22 cellular contexts compared by ENCODE assay signal in genomic region chr17:65430209-65430833, GRCh38.
DNase-seq lines count a peak whose midpoint lies in the region; ATAC-seq, FAIRE-seq and TF ChIP-seq lines count a peak whose summit lies in the region.
"Had no signal": no experiment of that assay in that cellular context is flagged by ENCODE, and none has a peak within 500 bp of the region (broad histone marks: within the 10 kb centered on the region; RNA-seq: fewer than 3 reads in every experiment).

No MANE protein-coding gene starts in this region.

- POLR2A ChIA-PET in A549 (lab: Yijun Ruan, JAX), result no interaction called here
- POLR2A ChIA-PET in CD8-positive, alpha-beta T cell (lab: Charles Lee), result no interaction called here
- POLR2A ChIA-PET in naive thymus-derived CD4-positive, alpha-beta T cell (lab: Charles Lee), result no interaction called here

- TF ChIP-seq CTCF in A549 (IDR thresholded peaks at IDR 0.05) (no peak), BE2C (IDR thresholded peaks at IDR 0.05; ENCODE audit: low read depth, low read length) (no peak), foreskin keratinocyte (conservative IDR thresholded peaks at IDR 0.05) (no peak)
- TF ChIP-seq CTCF in CD8-positive, alpha-beta T cell (IDR thresholded peaks at IDR 0.05), result no peak

- peaks cover 6% of the 10 kb centered on the region for H3K9me3 Mint-ChIP-seq in CD8-positive, alpha-beta T cell
- H3K9me3 Mint-ChIP-seq in naive thymus-derived CD4-positive, alpha-beta T cell, result peaks cover 5 to 24% (median 11%) of the 10 kb centered on the region in 11 donors

- H3K27ac Mint-ChIP-seq in CD8-positive, alpha-beta T cell, result no peak overlapping the region
- peak overlapping the region in 5 of 9 donors; percentile 6 to 78 (median 59) for H3K27ac Mint-ChIP-seq in naive thymus-derived CD4-positive, alpha-beta T cell

- no peak for TF ChIP-seq RAD21 in A549 (conservative IDR thresholded peaks at IDR 0.05 in 1 of 2, IDR thresholded peaks at IDR 0.05 in 1 of 2)

- H3K4me2 ChIP-seq in A549, result no peak overlapping the region

- CTCF ChIA-PET in A549 (lab: Yijun Ruan, JAX), result interaction anchor here (0.9 to 1.0 kb wide), 2 partner anchors 11 kb away, joined by 3 read pairs; no protein-coding TSS in a partner anchor
- CTCF ChIA-PET in CD8-positive, alpha-beta T cell (lab: Charles Lee), result interaction anchor here (1.4 kb wide), 1 partner anchor 135 kb away, joined by 3 read pairs; no protein-coding TSS in a partner anchor
- CTCF ChIA-PET in naive thymus-derived CD4-positive, alpha-beta T cell (lab: Charles Lee), result interaction anchor here (1.0 kb wide), 1 partner anchor 363 kb away, joined by 3 read pairs; no protein-coding TSS in a partner anchor

- intact Hi-C loops in CD8-positive, alpha-beta T cell (cut with DNase I, micrococcal nuclease), result no loop called here
- intact Hi-C loops in naive thymus-derived CD4-positive, alpha-beta T cell (cut with micrococcal nuclease), result no loop called here

- H3K4me3 Mint-ChIP-seq in CD8-positive, alpha-beta T cell, result no peak overlapping the region
- H3K4me3 Mint-ChIP-seq in naive thymus-derived CD4-positive, alpha-beta T cell, result peak overlapping the region in 3 of 10 donors; percentile 2 to 51 (median 14)

- no peak overlapping the region for H3K4me3 ChIP-seq in A549
- H3K4me3 ChIP-seq in CD8-positive, alpha-beta T cell (ENCODE audit: low read depth, low read length), result no peak overlapping the region
- no peak overlapping the region for H3K4me3 ChIP-seq in naive thymus-derived CD4-positive, alpha-beta T cell (ENCODE audit: low read length)
- no peak overlapping the region for H3K4me3 ChIP-seq in BE2C (ENCODE audit: low read depth, low read length)
- H3K4me3 ChIP-seq: K562 had no signal

- FAIRE-seq in A549 (lab: Jason Lieb, UNC), result peak; percentile 18
- FAIRE-seq: GM18507, H54, K562 had no signal

- peaks cover 4% of the 10 kb centered on the region for H3K27me3 Mint-ChIP-seq in CD8-positive, alpha-beta T cell (ENCODE audit: low read depth)
- peaks cover 0 to 12% (median 0%) of the 10 kb centered on the region in 5 donors for H3K27me3 Mint-ChIP-seq in naive thymus-derived CD4-positive, alpha-beta T cell

- H3K27ac ChIP-seq in A549 (no peak overlapping the region), foreskin keratinocyte (no peak overlapping the region)
- H3K27ac ChIP-seq in CD8-positive, alpha-beta T cell (ENCODE audit: low read depth, low read length), result no peak overlapping the region
- no peak overlapping the region for H3K27ac ChIP-seq in naive thymus-derived CD4-positive, alpha-beta T cell (ENCODE audit: low read depth, low read length)
- H3K27ac ChIP-seq: C4-2B had no signal

- peaks cover 3% of the 10 kb centered on the region; the same call in 1 of the 3 replicates for H3K9me3 ChIP-seq in A549
- no peaks in the 10 kb centered on the region for H3K9me3 ChIP-seq in CD8-positive, alpha-beta T cell (ENCODE audit: low read length)
- H3K9me3 ChIP-seq in naive thymus-derived CD4-positive, alpha-beta T cell (ENCODE audit: control insufficient read depth in 2 of 3, low read length in 3 of 3), result peaks cover 0 to 7% (median 0%) of the 10 kb centered on the region in 3 experiments
- no peaks in the 10 kb centered on the region for H3K9me3 ChIP-seq in BE2C

- H3K27me3 ChIP-seq in CD8-positive, alpha-beta T cell (ENCODE audit: insufficient read depth, low read length), result no peaks in the 10 kb centered on the region
- H3K27me3 ChIP-seq in naive thymus-derived CD4-positive, alpha-beta T cell (ENCODE audit: control insufficient read depth in 2 of 2, insufficient read depth in 2 of 2, low read length in 2 of 2), result no peaks in the 10 kb centered on the region
- no peaks in the 10 kb centered on the region for H3K27me3 ChIP-seq in BE2C
- no peaks in the 10 kb centered on the region for H3K27me3 ChIP-seq in foreskin keratinocyte

- DNase-seq in A549 (ENCODE audit: low read depth in 1 of 2, low spot score in 1 of 2) (no peak), astrocyte of the hippocampus (ENCODE audit: low read depth, low spot score) (peak; percentile 34), BE2C (no peak), foreskin keratinocyte (no peak)
- peak in 1 of 7 experiments; percentile 7 for DNase-seq in CD8-positive, alpha-beta T cell
- peak in 7 of 9 donors; percentile 12 to 72 (median 54) for DNase-seq in naive thymus-derived CD4-positive, alpha-beta T cell
- DNase-seq: DMS153; Kasumi-1; NCI-H1105 treated with DMSO at 0.1 percent for 48 hours; NCI-H146; NCI-H2029; NCI-H446 treated with DMSO at 0.1 percent for 48 hours; NCI-H526; NCI-H82; NK-92 treated with Interleukin-12 subunit alpha and Interleukin-12 subunit beta, amount 100 ng/mL, for 24 hours; PC-3; SHP77 had no signal

- WGBS in A549 (ENCODE audit: missing lambda C conversion rate), result 37% methylated on average over 9 of the region's 9 CpGs

- TF ChIP-seq EP300 in A549 (IDR thresholded peaks at IDR 0.05), result no peak

- H3K36me3 Mint-ChIP-seq in CD8-positive, alpha-beta T cell, result no peaks in the 10 kb centered on the region
- H3K36me3 Mint-ChIP-seq in naive thymus-derived CD4-positive, alpha-beta T cell, result peaks cover 4 to 11% (median 7%) of the 10 kb centered on the region in 5 donors

- no peaks in the 10 kb centered on the region for H3K36me3 ChIP-seq in CD8-positive, alpha-beta T cell (ENCODE audit: insufficient read depth, low read length)
- no peaks in the 10 kb centered on the region for H3K36me3 ChIP-seq in naive thymus-derived CD4-positive, alpha-beta T cell (ENCODE audit: control insufficient read depth in 2 of 3, insufficient read depth in 3 of 3, low read length in 3 of 3)
- no peaks in the 10 kb centered on the region for H3K36me3 ChIP-seq in BE2C

- H3K4me1 Mint-ChIP-seq in CD8-positive, alpha-beta T cell (ENCODE audit: low read depth), result peaks cover 29% of the 10 kb centered on the region
- peaks cover 3 to 48% (median 36%) of the 10 kb centered on the region in 7 donors for H3K4me1 Mint-ChIP-seq in naive thymus-derived CD4-positive, alpha-beta T cell

- ATAC-seq in A549, result peak in 1 of 2 experiments; percentile 22; a peak in 1 of 6 replicates
- peak; percentile 79 for ATAC-seq in CD8-positive, alpha-beta T cell
- peak; percentile 77 for ATAC-seq in naive thymus-derived CD4-positive, alpha-beta T cell
- no peak for ATAC-seq in HG02642 (IDR thresholded peaks at IDR 0.05; ENCODE audit: poor library complexity, unreplicated experiment)
- no peak for ATAC-seq in foreskin keratinocyte
- ATAC-seq: K562, PC-3 had no signal

- H3K4me1 ChIP-seq in A549, result no peaks in the 10 kb centered on the region
- peaks cover 25% of the 10 kb centered on the region for H3K4me1 ChIP-seq in CD8-positive, alpha-beta T cell (ENCODE audit: insufficient read depth, low read length)
- peaks cover 0 to 25% of the 10 kb centered on the region in 2 donors for H3K4me1 ChIP-seq in naive thymus-derived CD4-positive, alpha-beta T cell (ENCODE audit: control insufficient read depth in 2 of 2, insufficient read depth in 2 of 2, low read length in 2 of 2)
- H3K4me1 ChIP-seq in BE2C, result no peaks in the 10 kb centered on the region
- H3K4me1 ChIP-seq in foreskin keratinocyte, result no peaks in the 10 kb centered on the region

- TF ChIP-seq POLR2A in A549 (IDR thresholded peaks at IDR 0.05; ENCODE audit: low read length), result no peak

TF ChIP-seq in A549, 52 proteins besides CTCF, POLR2A, EP300 and RAD21:
- no peak for TF ChIP-seq MAX (IDR thresholded peaks at IDR 0.05)
- no peak for TF ChIP-seq JUNB (IDR thresholded peaks at IDR 0.05)
- no peak for TF ChIP-seq NFE2L2 (conservative IDR thresholded peaks at IDR 0.05; ENCODE audit: low read length)
- TF ChIP-seq MAZ (IDR thresholded peaks at IDR 0.05; ENCODE audit: borderline replicate concordance, low read depth, low read length), result no peak
- TF ChIP-seq MYC (IDR thresholded peaks at IDR 0.05; ENCODE audit: borderline replicate concordance, low read length), result no peak
- no peak for TF ChIP-seq ATOH8 (CRISPR knock-in tag; IDR thresholded peaks at IDR 0.05; ENCODE audit: low read depth)
- TF ChIP-seq HOXA7 (CRISPR knock-in tag; IDR thresholded peaks at IDR 0.05), result no peak
- TF ChIP-seq HOXB5 (CRISPR knock-in tag; IDR thresholded peaks at IDR 0.05), result no peak
- no peak for TF ChIP-seq HES2 (IDR thresholded peaks at IDR 0.05)

Comparison
In these comparisons a context has a peak if more than half of its experiments do, and no peak if none do; other contexts are left out.
1. ATAC-seq: peak in CD8-positive, alpha-beta T cell (single experiment) and naive thymus-derived CD4-positive, alpha-beta T cell (single experiment); none in HG02642 (single experiment) and foreskin keratinocyte (single experiment).
2. DNase-seq: peak in astrocyte of the hippocampus (single experiment) and naive thymus-derived CD4-positive, alpha-beta T cell (7 of 9); none in A549 (0 of 2), BE2C (single experiment) and foreskin keratinocyte (0 of 2).